ENCODE assay signal across 15 cellular contexts in genomic region chr4:10741961-10742699, GRCh38.
DNase-seq lines count a peak whose midpoint lies in the region; ATAC-seq and FAIRE-seq lines count a peak whose summit lies in the region.
"Had no signal": no experiment of that assay in that cellular context is flagged by ENCODE, and none has a peak within 500 bp of the region (broad histone marks: within the 10 kb centered on the region; RNA-seq: fewer than 3 reads in every experiment).

No MANE protein-coding gene starts in this region.

- no peak for DNase-seq in HuH-7 (ENCODE audit: low spot score)
- no peak for DNase-seq in AML-193 (lab: John Stamatoyannopoulos, UW)
- DNase-seq in RCC 7860 (ENCODE audit: low spot score): no peak
- DNase-seq in urothelium cell line (ENCODE audit: low spot score): no peak
- DNase-seq: activated naive CD4-positive, alpha-beta T cell treated with anti-CD3 and anti-CD28 coated beads, Interleukin-2, amount 50 U/mL, for 16 hours; glutamatergic neuron; Kasumi-1; kidney glomerular epithelial cell; NCI-H1930; NCI-H82; T1000 had no signal

- FAIRE-seq in RCC 7860 (lab: Jason Lieb, UNC): no peak
- no peak for FAIRE-seq in urothelium cell line (lab: Jason Lieb, UNC)

- ATAC-seq in GM18520 (IDR thresholded peaks at IDR 0.05; ENCODE audit: unreplicated experiment): peak; percentile 29
- ATAC-seq in GM19463 (IDR thresholded peaks at IDR 0.05; ENCODE audit: unreplicated experiment): peak; percentile 17
- peak; percentile 40 for ATAC-seq in HG02852 (IDR thresholded peaks at IDR 0.05; ENCODE audit: unreplicated experiment)
- peak; percentile 30 for ATAC-seq in HG03558 (IDR thresholded peaks at IDR 0.05; ENCODE audit: extremely low read depth, unreplicated experiment)
